8 cellular contexts compared by ENCODE assay signal in the genomic region with DNA sequence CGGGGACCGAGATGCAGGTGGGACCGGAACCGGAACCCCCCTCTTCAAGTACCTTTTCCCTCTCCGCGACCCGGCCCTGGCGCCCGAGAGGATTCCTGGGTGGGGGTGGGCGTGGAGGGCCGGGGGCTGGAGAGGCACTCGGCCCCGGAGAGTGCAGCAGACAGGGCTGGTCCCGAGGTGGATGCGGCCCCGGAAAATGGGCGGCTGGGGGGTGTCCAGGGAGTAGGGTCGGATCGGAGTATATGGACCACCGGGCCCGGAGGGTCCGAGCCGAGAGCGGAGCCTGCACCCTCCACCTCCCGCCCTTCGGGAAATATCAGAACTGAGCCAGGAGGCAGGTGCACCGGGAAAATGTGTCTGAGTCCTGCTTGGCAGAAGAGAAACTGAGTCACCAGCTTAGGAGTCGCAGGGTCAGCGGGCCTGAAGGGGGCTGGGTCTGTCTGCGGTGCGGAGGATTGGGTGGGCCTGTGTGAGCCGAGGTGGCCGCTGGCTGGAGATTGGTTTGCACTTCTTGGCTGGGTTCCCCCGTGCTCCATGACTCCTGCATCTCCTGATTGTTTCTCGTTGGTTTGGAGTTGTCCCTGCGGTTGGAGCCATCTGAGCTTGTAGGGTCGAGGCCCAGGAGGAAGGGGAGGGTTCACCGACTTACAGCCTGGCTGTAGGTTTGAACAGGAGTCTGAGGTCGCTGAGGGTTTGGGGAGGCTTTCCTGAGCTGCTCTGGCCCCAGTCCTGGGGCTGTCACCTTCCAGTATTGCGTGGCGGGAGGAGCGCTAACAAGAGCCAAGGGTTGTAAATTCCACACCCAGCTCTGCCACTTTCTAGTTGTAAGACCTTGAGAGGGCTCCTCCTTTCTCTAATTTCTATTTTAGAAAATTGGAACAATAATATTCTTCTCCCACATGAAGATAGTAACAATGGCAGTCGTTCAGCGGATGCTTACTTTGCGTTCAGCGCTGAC. TPM values are rescaled to one million over a fixed set of nuclear protein-coding genes. Genes with fewer than 3 reads are reported as not detected.
DNase-seq lines count a peak whose midpoint lies in the region; ATAC-seq and TF ChIP-seq lines count a peak whose summit lies in the region.

No MANE protein-coding gene starts in this region.

- CTCF ChIA-PET in Calu3 (lab: Charles Lee) (interaction anchor here (0.5 to 2.0 kb wide), 5 partner anchors 9 to 86 kb away, joined by 3 to 7 read pairs (median 3); a partner anchor contains a TSS), GM10248 (lab: Yijun Ruan, JAX) (interaction anchor here (1.0 to 5.1 kb wide), 9 partner anchors 8 to 81 kb away, joined by 3 to 48 read pairs (median 7); a partner anchor contains a TSS)

- no peaks in the 10 kb centered on the region for H3K9me3 Mint-ChIP-seq in Calu3 (ENCODE audit: low read depth, unreplicated experiment)
- H3K9me3 Mint-ChIP-seq in stimulated activated naive CD8-positive, alpha-beta T cell treated with anti-CD3 and anti-CD28 coated beads, Interleukin-15, Interleukin-2, amounts not matched to agents 100 ng/mL and 50 ng/mL, for 24 hours: no peaks in the 10 kb centered on the region

- ATAC-seq in GM18520 (IDR thresholded peaks at IDR 0.05; ENCODE audit: unreplicated experiment): no peak

- no peaks in the 10 kb centered on the region for H3K27me3 Mint-ChIP-seq in Calu3 (ENCODE audit: unreplicated experiment)
- H3K27me3 Mint-ChIP-seq in stimulated activated naive CD8-positive, alpha-beta T cell treated with anti-CD3 and anti-CD28 coated beads, Interleukin-15, Interleukin-2, amounts not matched to agents 100 ng/mL and 50 ng/mL, for 24 hours: no peaks in the 10 kb centered on the region

- in situ Hi-C loops in astrocyte of the spinal cord (cut with HindIII; ENCODE audit: low sequenced_read_pairs): no loop called here

- POLR2A ChIA-PET in GM10248 (lab: Yijun Ruan, JAX): interaction anchor here (0.6 to 1.1 kb wide), 2 partner anchors 15 to 69 kb away, joined by 3 to 6 read pairs; no protein-coding TSS in a partner anchor

- peak overlapping the region; percentile 93 for H3K4me3 Mint-ChIP-seq in Calu3 (ENCODE audit: low read depth, unreplicated experiment)
- peak overlapping the region; percentile 96 for H3K4me3 Mint-ChIP-seq in stimulated activated naive CD8-positive, alpha-beta T cell treated with anti-CD3 and anti-CD28 coated beads, Interleukin-15, Interleukin-2, amounts not matched to agents 100 ng/mL and 50 ng/mL, for 24 hours

- H3K4me1 Mint-ChIP-seq in Calu3 (ENCODE audit: low read depth, unreplicated experiment): peaks cover 31% of the 10 kb centered on the region
- peaks cover 31% of the 10 kb centered on the region for H3K4me1 Mint-ChIP-seq in stimulated activated naive CD8-positive, alpha-beta T cell treated with anti-CD3 and anti-CD28 coated beads, Interleukin-15, Interleukin-2, amounts not matched to agents 100 ng/mL and 50 ng/mL, for 24 hours (ENCODE audit: low read depth)

- BruUV-seq in Calu3 (replicated peaks; lab: Mats Ljungman, UMichigan): no TSS peak

- intact Hi-C loops in Calu3 (cut with micrococcal nuclease; ENCODE audit: unreplicated experiment): loop anchor here (1.0 to 5.0 kb wide), 2 partner anchors 18 to 83 kb away; a partner anchor contains a TSS

- H3K36me3 Mint-ChIP-seq in Calu3 (ENCODE audit: insufficient read depth, unreplicated experiment): peaks cover 52% of the 10 kb centered on the region
- peaks cover 22% of the 10 kb centered on the region for H3K36me3 Mint-ChIP-seq in stimulated activated naive CD8-positive, alpha-beta T cell treated with anti-CD3 and anti-CD28 coated beads, Interleukin-15, Interleukin-2, amounts not matched to agents 100 ng/mL and 50 ng/mL, for 24 hours (ENCODE audit: low read depth)

- H3K27ac Mint-ChIP-seq in Calu3 (ENCODE audit: unreplicated experiment): peak overlapping the region; percentile 89
- peak overlapping the region; percentile 97 for H3K27ac Mint-ChIP-seq in stimulated activated naive CD8-positive, alpha-beta T cell treated with anti-CD3 and anti-CD28 coated beads, Interleukin-15, Interleukin-2, amounts not matched to agents 100 ng/mL and 50 ng/mL, for 24 hours

- H3K4me3 ChIP-seq in astrocyte of the spinal cord (ENCODE audit: low read depth, low read length): peak overlapping the region; percentile 64

- DNase-seq in Calu3 (peak; percentile 19), HuH-7 (ENCODE audit: low spot score) (peak; percentile 39), astrocyte of the spinal cord (ENCODE audit: low read depth, low spot score) (peak; percentile 48), iris pigment epithelial cell (ENCODE audit: low read depth) (peak; percentile 58), NCI-H1417 (lab: John Stamatoyannopoulos, UW) (no peak), GM10248 (ENCODE audit: extremely low spot score) (no peak)

- no peak for TF ChIP-seq CTCF in Calu3 (IDR thresholded peaks at IDR 0.05; ENCODE audit: unreplicated experiment)
- no peak for TF ChIP-seq CTCF in astrocyte of the spinal cord (IDR thresholded peaks at IDR 0.05; ENCODE audit: low read depth, low read length)
- TF ChIP-seq CTCF in GM10248 (IDR thresholded peaks at IDR 0.05; ENCODE audit: control extremely low read depth, extremely low read depth, low read depth, missing control alignments): no peak

RNA-seq across cellular contexts. Expression of a gene that starts 0.6 kb away (rescaled TPM):
- total RNA-seq in Calu3 (2022): 60.9 and 67.9 TPM in 2 replicates

RNA-seq across cellular contexts. Expression of a gene that starts 14.1 kb away (rescaled TPM):
- 3.7 and 5.7 TPM in 2 replicates for total RNA-seq in Calu3 (2022)

RNA-seq across cellular contexts. Expression of a gene that starts 18.1 kb away (rescaled TPM):
- 273 and 286 TPM in 2 replicates for total RNA-seq in Calu3 (2022)

RNA-seq across cellular contexts. Expression of a gene that starts 41.4 kb away (rescaled TPM):
- total RNA-seq in Calu3 (2022): 276 and 286 TPM in 2 replicates

Comparison
In these comparisons a context has a peak if more than half of its experiments do, and no peak if none do; other contexts are left out.
1. DNase-seq: peak in Calu3 (single experiment), HuH-7 (single experiment), astrocyte of the spinal cord (single experiment) and iris pigment epithelial cell (single experiment); none in NCI-H1417 (0 of 3) and GM10248 (single experiment).